Comparison of ENCODE assay signal across 1 cellular context in genomic region chr12:106089935-106090334, GRCh38.
TF ChIP-seq lines count a peak whose summit lies in the region.

No MANE protein-coding gene starts in this region.

TF ChIP-seq in IMR-90, 13 proteins besides CTCF, POLR2A, EP300 and RAD21:
- no peak for TF ChIP-seq CEBPB (IDR thresholded peaks at IDR 0.05; ENCODE audit: low read depth, low read length)
- TF ChIP-seq NFE2L2 (IDR thresholded peaks at IDR 0.05; ENCODE audit: low read depth, low read length), result no peak
- no peak for TF ChIP-seq BHLHE40 (IDR thresholded peaks at IDR 0.05; ENCODE audit: low read depth, low read length)
- no peak for TF ChIP-seq RFX5 (IDR thresholded peaks at IDR 0.05; ENCODE audit: low read depth, low read length)
- no peak for TF ChIP-seq FOS (IDR thresholded peaks at IDR 0.05; ENCODE audit: low read depth, low read length)
- TF ChIP-seq MAFK (IDR thresholded peaks at IDR 0.05; ENCODE audit: low read depth, low read length), result no peak
- no peak for TF ChIP-seq MAZ (IDR thresholded peaks at IDR 0.05; ENCODE audit: borderline replicate concordance, low read depth, low read length)
- no peak for TF ChIP-seq MXI1 (IDR thresholded peaks at IDR 0.05; ENCODE audit: borderline replicate concordance, low read depth, low read length)
- TF ChIP-seq CHD1 (IDR thresholded peaks at IDR 0.05; ENCODE audit: low read depth, low read length), result no peak
- TF ChIP-seq SMC3 (IDR thresholded peaks at IDR 0.05; ENCODE audit: low read depth, low read length), result no peak
- TF ChIP-seq RCOR1 (IDR thresholded peaks at IDR 0.05; ENCODE audit: insufficient replicate concordance, low read length), result no peak
- TF ChIP-seq ELK1 (IDR thresholded peaks at IDR 0.05; ENCODE audit: borderline replicate concordance, low read depth, low read length), result no peak
- TF ChIP-seq USF2 (IDR thresholded peaks at IDR 0.05; ENCODE audit: low read depth, low read length), result no peak
